16 cellular contexts compared by ENCODE assay signal in the genomic region with DNA sequence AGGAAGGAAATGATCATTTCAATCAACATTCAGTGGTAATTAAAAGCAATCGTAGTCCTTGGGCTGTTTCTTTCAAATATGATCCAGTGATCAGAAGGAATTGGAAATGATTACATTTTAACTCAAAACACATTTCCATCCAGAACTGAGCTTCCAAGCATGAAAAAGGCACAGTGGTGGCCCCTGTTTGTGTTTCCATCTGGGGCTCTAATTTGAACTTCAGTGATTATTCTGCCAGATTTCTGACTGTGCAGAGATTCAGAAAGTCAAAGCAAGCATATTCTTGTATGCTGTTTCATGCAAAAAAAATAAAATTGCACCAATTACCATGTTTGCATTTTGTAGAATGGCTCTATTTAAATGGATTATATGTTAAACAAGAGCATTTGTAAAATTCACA.
DNase-seq lines count a peak whose midpoint lies in the region; ATAC-seq and TF ChIP-seq lines count a peak whose summit lies in the region.
"Had no signal": no experiment of that assay in that cellular context is flagged by ENCODE, and none has a peak within 500 bp of the region (broad histone marks: within the 10 kb centered on the region; RNA-seq: fewer than 3 reads in every experiment).

No MANE protein-coding gene starts in this region.

- H4K8ac ChIP-seq in IMR-90 (ENCODE audit: low read depth in 2 of 2, low read length in 2 of 2) (peak overlapping the region in 1 of 2 experiments; percentile 86; a peak in 1 of 4 replicates), mesenchymal stem cell (ENCODE audit: low read length) (no peak overlapping the region)

- TF ChIP-seq POLR2A in IMR-90 (IDR thresholded peaks at IDR 0.05; ENCODE audit: low read depth, low read length), result no peak

- in situ Hi-C loops in IMR-90 (cut with MboI; ENCODE audit: low sequenced_read_pairs), result no loop called here

- no peak overlapping the region for H2BK12ac ChIP-seq in mesenchymal stem cell (ENCODE audit: low read length in 2 of 2)

- peak overlapping the region; percentile 55; the same call in 1 of the 2 replicates for H2BK20ac ChIP-seq in IMR-90 (ENCODE audit: low read depth, low read length)

- POLR2A ChIA-PET in IMR-90 (lab: Charles Lee; ENCODE audit: unreplicated experiment), result no interaction called here

- H3K27ac ChIP-seq in IMR-90 (ENCODE audit: insufficient read depth, low read length) (no peak overlapping the region), mesenchymal stem cell (ENCODE audit: low read length, poor library complexity, severe bottlenecking) (no peak overlapping the region), left ventricle myocardium inferior (replicated peaks) (no peak overlapping the region)
- H3K27ac ChIP-seq: HL-60 had no signal

- H3K4me3 ChIP-seq in IMR-90 (ENCODE audit: insufficient read depth, low read depth, low read length) (no peak overlapping the region), mesenchymal stem cell (ENCODE audit: insufficient read depth in 1 of 2, low read depth in 1 of 2, low read length in 2 of 2) (no peak overlapping the region), left ventricle myocardium inferior (no peak overlapping the region)

- no TSS peak for BruUV-seq in IMR-90 (replicated peaks; lab: Mats Ljungman, UMichigan)

- no peak overlapping the region for H3K9ac ChIP-seq in IMR-90 (ENCODE audit: low read depth, low read length)
- peak overlapping the region; percentile 62 for H3K9ac ChIP-seq in mesenchymal stem cell (ENCODE audit: low read length)

- H2AK5ac ChIP-seq in IMR-90 (ENCODE audit: low read depth, low read length), result no peak overlapping the region
- H2AK5ac ChIP-seq in mesenchymal stem cell (ENCODE audit: low read length, severe bottlenecking), result no peak overlapping the region

- H2BK5ac ChIP-seq in IMR-90 (ENCODE audit: low read depth, low read length, poor library complexity, severe bottlenecking) (peak overlapping the region; percentile 100), mesenchymal stem cell (ENCODE audit: low read depth, low read length, poor library complexity, severe bottlenecking) (no peak overlapping the region)

- no peaks in the 10 kb centered on the region for H3K9me1 ChIP-seq in IMR-90 (ENCODE audit: insufficient read depth, low read length)

- DNase-seq in IMR-90 (no peak), cerebellar cortex (ENCODE audit: low spot score) (peak; percentile 1), mesenchymal stem cell (no peak), left ventricle myocardium inferior (no peak)
- DNase-seq in stimulated activated naive CD8-positive, alpha-beta T cell treated with anti-CD3 and anti-CD28 coated beads, Interleukin-15, Interleukin-2, amounts not matched to agents 100 U/mL and 50 U/mL, for 24 hours, result no peak
- DNase-seq: BE2C; C1 segment of cervical spinal cord; Caco-2; CD4-positive, CD25-positive, alpha-beta regulatory T cell; GDM1; GOT3; H7; HFFc6 had no signal

- ATAC-seq in IMR-90 (ENCODE audit: low read depth), result no peak
- no peak for ATAC-seq in stimulated activated naive CD8-positive, alpha-beta T cell treated with anti-CD3 and anti-CD28 coated beads, Interleukin-15, Interleukin-2, amounts not matched to agents 100 U/mL and 50 U/mL, for 24 hours
- no peak for ATAC-seq in GM18909 (IDR thresholded peaks at IDR 0.05; ENCODE audit: poor library complexity, unreplicated experiment)
- ATAC-seq: HCT116 had no signal

- H2BK15ac ChIP-seq in IMR-90 (ENCODE audit: low read depth, low read length) (no peak overlapping the region), mesenchymal stem cell (ENCODE audit: low read depth, poor library complexity, severe bottlenecking) (no peak overlapping the region)

- H3K4me2 ChIP-seq in IMR-90 (ENCODE audit: low read depth, low read length) (no peak overlapping the region), mesenchymal stem cell (ENCODE audit: low read length, poor library complexity, severe bottlenecking) (no peak overlapping the region)

- TF ChIP-seq CTCF in IMR-90 (conservative IDR thresholded peaks at IDR 0.05; ENCODE audit: low read depth, low read length), result no peak
- no peak for TF ChIP-seq CTCF in left ventricle myocardium inferior (IDR thresholded peaks at IDR 0.05; ENCODE audit: borderline replicate concordance)

- peak overlapping the region; percentile 18; the same call in 1 of the 2 replicates for H2BK120ac ChIP-seq in IMR-90 (ENCODE audit: low read depth, low read length)
- H2BK120ac ChIP-seq in mesenchymal stem cell (ENCODE audit: low read depth, low read length), result no peak overlapping the region

- H3K56ac ChIP-seq in IMR-90 (ENCODE audit: extremely low read depth, insufficient read depth, low read length), result no peak overlapping the region

- H3K14ac ChIP-seq in IMR-90 (replicated peaks; ENCODE audit: low read depth, low read length) (no peak overlapping the region), mesenchymal stem cell (ENCODE audit: low read length in 2 of 2) (no peak overlapping the region)

- intact Hi-C loops in IMR-90 (cut with micrococcal nuclease), result no loop called here
- intact Hi-C loops in left ventricle myocardium inferior (cut with micrococcal nuclease), result no loop called here

- H3K23ac ChIP-seq in IMR-90 (ENCODE audit: low read depth, low read length) (no peak overlapping the region), mesenchymal stem cell (ENCODE audit: low read length in 2 of 2) (no peak overlapping the region)

- H4K91ac ChIP-seq in IMR-90 (ENCODE audit: insufficient read depth, low read depth, low read length) (no peak overlapping the region), mesenchymal stem cell (ENCODE audit: low read length) (no peak overlapping the region)

- H3K4me1 ChIP-seq in IMR-90 (ENCODE audit: control insufficient read depth, insufficient read depth, low read length) (no peaks in the 10 kb centered on the region; the same call in 1 of the 2 replicates), mesenchymal stem cell (ENCODE audit: control insufficient read depth, insufficient read depth, low read depth, low read length) (no peaks in the 10 kb centered on the region), left ventricle myocardium inferior (no peaks in the 10 kb centered on the region)
- H3K4me1 ChIP-seq: BE2C, Caco-2 had no signal

- peak overlapping the region; percentile 53; the same call in 1 of the 2 replicates for H4K5ac ChIP-seq in IMR-90 (ENCODE audit: low read depth, low read length)

- dilution Hi-C loops in IMR-90 (cut with HindIII; ENCODE audit: low sequenced_read_pairs, unreplicated experiment), result no loop called here

- peak overlapping the region; percentile 43; the same call in 1 of the 2 replicates for H3K18ac ChIP-seq in IMR-90 (ENCODE audit: low read depth, low read length)
- H3K18ac ChIP-seq in mesenchymal stem cell (ENCODE audit: low read depth in 1 of 2, low read length in 2 of 2), result no peak overlapping the region

- H2AFZ ChIP-seq in IMR-90 (replicated peaks; ENCODE audit: low read length, poor library complexity) (no peak overlapping the region), mesenchymal stem cell (ENCODE audit: low read depth, low read length) (no peak overlapping the region)

- WGBS in IMR-90 (ENCODE audit: extremely low coverage in 2 of 2, insufficient read length in 1 of 2), 2 experiments, result no CpG with 5 or more reads among the region's 1 CpG
- WGBS in mesenchymal stem cell, result no CpG with 5 or more reads among the region's 1 CpG

- no peaks in the 10 kb centered on the region for H4K20me1 ChIP-seq in IMR-90 (ENCODE audit: insufficient read depth, low read length)

- no peaks in the 10 kb centered on the region for H3K27me3 ChIP-seq in IMR-90 (ENCODE audit: control insufficient read depth, insufficient read depth, low read length)
- H3K27me3 ChIP-seq in mesenchymal stem cell (ENCODE audit: control insufficient read depth in 1 of 2, insufficient read depth in 1 of 2, low read length in 2 of 2), result no peaks in the 10 kb centered on the region
- H3K27me3 ChIP-seq in left ventricle myocardium inferior (ENCODE audit: low read depth), result no peaks in the 10 kb centered on the region
- H3K27me3 ChIP-seq: BE2C had no signal

- H2AK9ac ChIP-seq in IMR-90 (replicated peaks; ENCODE audit: low read depth, low read length, poor library complexity), result no peak overlapping the region

- no peak overlapping the region for H3K4ac ChIP-seq in IMR-90 (ENCODE audit: low read depth, low read length)
- no peak overlapping the region for H3K4ac ChIP-seq in mesenchymal stem cell (ENCODE audit: low read depth in 1 of 2, low read length in 2 of 2)

- CTCF ChIA-PET in IMR-90 (lab: Yijun Ruan, JAX), result no interaction called here

- peaks cover 13% of the 10 kb centered on the region for H3K9me3 ChIP-seq in IMR-90 (ENCODE audit: control insufficient read depth, insufficient read depth, low read length)
- peaks cover 38% of the 10 kb centered on the region for H3K9me3 ChIP-seq in mesenchymal stem cell (ENCODE audit: control insufficient read depth, low read length)
- peaks cover 45% of the 10 kb centered on the region for H3K9me3 ChIP-seq in left ventricle myocardium inferior (replicated peaks)
- H3K9me3 ChIP-seq: BE2C had no signal

- H3K79me1 ChIP-seq in IMR-90 (ENCODE audit: low read depth in 1 of 2, low read length in 2 of 2) (no peaks in the 10 kb centered on the region), mesenchymal stem cell (replicated peaks; ENCODE audit: low read length, poor library complexity, severe bottlenecking) (no peaks in the 10 kb centered on the region)

- no peak for TF ChIP-seq RAD21 in IMR-90 (IDR thresholded peaks at IDR 0.05; ENCODE audit: low read length)

- H3K36me3 ChIP-seq in IMR-90 (ENCODE audit: control insufficient read depth, insufficient read depth, low read length) (no peaks in the 10 kb centered on the region), mesenchymal stem cell (ENCODE audit: control insufficient read depth in 1 of 2, insufficient read depth in 2 of 2, low read depth in 1 of 2, low read length in 2 of 2) (no peaks in the 10 kb centered on the region), left ventricle myocardium inferior (peaks cover 2% of the 10 kb centered on the region)
- H3K36me3 ChIP-seq: BE2C had no signal

TF ChIP-seq in IMR-90, 13 proteins besides CTCF, POLR2A, EP300 and RAD21 (continues in another document):
- TF ChIP-seq FOS (IDR thresholded peaks at IDR 0.05; ENCODE audit: low read depth, low read length) (no peak), NFE2L2 (IDR thresholded peaks at IDR 0.05; ENCODE audit: low read depth, low read length) (no peak), ELK1 (IDR thresholded peaks at IDR 0.05; ENCODE audit: borderline replicate concordance, low read depth, low read length) (no peak), SMC3 (IDR thresholded peaks at IDR 0.05; ENCODE audit: low read depth, low read length) (no peak), BHLHE40 (IDR thresholded peaks at IDR 0.05; ENCODE audit: low read depth, low read length) (no peak), CHD1 (IDR thresholded peaks at IDR 0.05; ENCODE audit: low read depth, low read length) (no peak)
